13 cellular contexts compared by ENCODE assay signal in the genomic region with DNA sequence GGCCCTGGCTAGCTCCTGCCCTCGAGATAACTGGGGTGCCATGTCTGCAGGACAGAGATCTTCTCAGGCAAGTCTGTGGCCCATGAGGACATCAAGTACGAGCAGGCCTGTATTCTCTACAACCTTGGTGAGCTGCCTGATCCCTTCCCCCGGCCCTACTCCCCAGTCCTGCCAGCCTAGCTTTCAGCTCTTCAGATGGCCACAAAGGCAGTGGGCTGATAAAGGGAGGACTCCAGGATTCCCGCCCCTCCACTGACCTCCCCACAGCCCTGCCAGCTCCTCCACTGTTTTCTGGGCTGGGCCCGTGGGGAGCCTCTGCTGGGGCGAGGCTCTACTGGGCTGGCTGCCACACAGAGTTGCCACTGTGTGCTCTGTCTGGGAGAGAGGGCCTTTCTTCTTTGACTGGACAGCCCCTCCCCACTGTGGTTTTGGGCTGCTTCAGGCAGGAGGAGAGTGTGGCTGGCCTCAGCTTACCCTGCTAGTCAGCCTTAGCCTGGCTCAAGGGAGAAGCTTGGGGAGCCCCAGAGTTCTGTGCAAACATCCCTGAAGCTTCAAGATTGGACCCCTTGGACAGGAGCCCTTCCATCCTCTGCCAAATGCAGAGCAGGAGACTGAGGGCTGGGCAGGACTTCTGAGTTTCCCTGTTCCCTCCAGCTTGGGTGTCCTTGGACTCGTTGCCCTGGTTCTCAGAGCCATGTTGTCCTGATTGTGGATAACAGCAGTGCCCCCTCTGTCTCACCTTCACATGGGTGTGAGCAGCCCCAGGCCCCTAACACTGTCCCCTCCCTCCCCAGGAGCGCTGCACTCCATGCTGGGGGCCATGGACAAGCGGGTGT. TPM values are rescaled to one million over a fixed set of nuclear protein-coding genes. Genes with fewer than 3 reads are reported as not detected.
DNase-seq lines count a peak whose midpoint lies in the region; ATAC-seq and TF ChIP-seq lines count a peak whose summit lies in the region.
"Had no signal": no experiment of that assay in that cellular context is flagged by ENCODE, and none has a peak within 500 bp of the region (broad histone marks: within the 10 kb centered on the region; RNA-seq: fewer than 3 reads in every experiment).

No MANE protein-coding gene starts in this region.

- no peaks in the 10 kb centered on the region for H3K9me3 ChIP-seq in lower lobe of right lung
- H3K9me3 ChIP-seq in suprapubic skin: no peaks in the 10 kb centered on the region

- H3K27me3 ChIP-seq in lower lobe of right lung (ENCODE audit: low read depth) (no peaks in the 10 kb centered on the region), suprapubic skin (no peaks in the 10 kb centered on the region)

- ATAC-seq in lower lobe of right lung: peak; percentile 36 to 40
- no peak for ATAC-seq in HG03460 (IDR thresholded peaks at IDR 0.05; ENCODE audit: unreplicated experiment)
- ATAC-seq in HG02759 (IDR thresholded peaks at IDR 0.05; ENCODE audit: unreplicated experiment): no peak
- ATAC-seq: stimulated activated naive CD8-positive, alpha-beta T cell treated with anti-CD3 and anti-CD28 coated beads, Interleukin-15, Interleukin-2, amounts not matched to agents 100 U/mL and 50 U/mL, for 24 hours had no signal

- H3K4me3 ChIP-seq in lower lobe of right lung: no peak overlapping the region
- H3K4me3 ChIP-seq in suprapubic skin: no peak overlapping the region
- H3K4me3 ChIP-seq: SK-N-MC had no signal

- WGBS in suprapubic skin: 39% methylated on average over 6 of the region's 9 CpGs

- TF ChIP-seq CTCF in lower lobe of right lung (IDR thresholded peaks at IDR 0.05): no peak
- no peak for TF ChIP-seq CTCF in suprapubic skin (IDR thresholded peaks at IDR 0.05)

- peak; percentile 25 for DNase-seq in RPMI7951 (ENCODE audit: low read depth)
- DNase-seq in epidermal melanocyte (ENCODE audit: insufficient read length, low spot score): peak; percentile 86
- no peak for DNase-seq in lower lobe of right lung
- DNase-seq in suprapubic skin (ENCODE audit: low spot score in 2 of 2): no peak
- no peak for DNase-seq in activated CD8-positive, alpha-beta memory T cell treated with anti-CD3 and anti-CD28 coated beads, Interleukin-2, amount 50 U/mL, for 4 hours
- no peak for DNase-seq in NCI-H1436 (lab: John Stamatoyannopoulos, UW)
- DNase-seq: activated T-cell treated with anti-CD3 and anti-CD28 coated beads, Interleukin-2, amount 50 U/mL, for 1 hour; NCI-H2029; small intestine; stimulated activated naive CD8-positive, alpha-beta T cell treated with anti-CD3 and anti-CD28 coated beads, Interleukin-15, Interleukin-2, amounts not matched to agents 100 U/mL and 50 U/mL, for 24 hours had no signal

- intact Hi-C loops in lower lobe of right lung (cut with DNase I): no loop called here

- no peak for TF ChIP-seq POLR2A in suprapubic skin (IDR thresholded peaks at IDR 0.05)

- H3K36me3 ChIP-seq in lower lobe of right lung: peaks cover 65% of the 10 kb centered on the region
- peaks cover 38% of the 10 kb centered on the region for H3K36me3 ChIP-seq in suprapubic skin

- H3K4me1 ChIP-seq in lower lobe of right lung (peaks cover 19% of the 10 kb centered on the region), suprapubic skin (peaks cover 35% of the 10 kb centered on the region)

- no peak for TF ChIP-seq EP300 in suprapubic skin (IDR thresholded peaks at IDR 0.05)

- no peak overlapping the region for H3K27ac ChIP-seq in lower lobe of right lung
- peak overlapping the region; percentile 66 for H3K27ac ChIP-seq in suprapubic skin
- H3K27ac ChIP-seq: SK-N-MC had no signal

RNA-seq across cellular contexts. Expression of gene PTPN23, which starts 24.4 kb away (rescaled TPM):
- total RNA-seq in RPMI7951 (2014; rRNA removed; shearing (Covaris generic)): 5.9 and 10.2 TPM in 2 replicates
- 40.4 TPM for total RNA-seq in lower lobe of right lung
- 100 to 1,000 TPM in 1 of 4 donors, 10 to 100 TPM in 3; 45.9 to 135 (median 61.1) TPM for total RNA-seq in suprapubic skin

Comparison
In these comparisons a context has a peak if more than half of its experiments do, and no peak if none do; other contexts are left out.
1. DNase-seq: peak in RPMI7951 (single experiment) and epidermal melanocyte (single experiment); none in lower lobe of right lung (single experiment), suprapubic skin (0 of 2), activated CD8-positive, alpha-beta memory T cell treated with anti-CD3 and anti-CD28 coated beads, Interleukin-2, amount 50 U/mL, for 4 hours (single experiment) and NCI-H1436 (single experiment).
2. ATAC-seq: peak in lower lobe of right lung (2 of 2); none in HG03460 (single experiment) and HG02759 (single experiment).